Comparison of ENCODE assay signal across 8 cellular contexts in the genomic region with DNA sequence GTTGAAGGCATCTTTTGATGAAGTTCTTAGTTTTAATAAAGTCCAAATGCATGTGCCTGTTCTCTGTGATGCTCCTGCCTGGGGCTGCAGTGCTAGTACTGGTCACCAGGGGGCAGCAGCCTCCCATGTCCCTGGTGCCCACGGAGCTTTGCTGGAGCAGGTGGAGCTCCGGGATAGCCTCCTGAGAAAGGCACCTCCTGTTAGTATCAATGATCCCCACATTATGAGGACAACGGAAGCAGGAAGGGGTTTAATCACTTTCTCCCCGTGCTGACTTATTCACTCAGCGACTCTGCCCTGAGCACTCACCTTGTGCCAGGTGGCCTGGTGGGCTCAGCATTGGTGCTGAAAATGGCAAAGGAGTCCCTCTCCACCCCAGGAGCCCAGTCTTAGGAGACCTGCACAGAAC.
DNase-seq lines count a peak whose midpoint lies in the region; ATAC-seq lines count a peak whose summit lies in the region.

No MANE protein-coding gene starts in this region.

- intact Hi-C loops in left colon (cut with DNase I, micrococcal nuclease): no loop called here

- H3K9me3 Mint-ChIP-seq in central memory CD8-positive, alpha-beta T cell: peaks cover 2% of the 10 kb centered on the region

- H3K27ac Mint-ChIP-seq in central memory CD8-positive, alpha-beta T cell (ENCODE audit: low read depth): peak overlapping the region; percentile 61

- H3K4me1 Mint-ChIP-seq in central memory CD8-positive, alpha-beta T cell: peaks cover 20% of the 10 kb centered on the region

- H3K27me3 Mint-ChIP-seq in central memory CD8-positive, alpha-beta T cell: no peaks in the 10 kb centered on the region

- DNase-seq in activated gamma-delta T cell treated with Interleukin-2 at 50 U/mL for 16 hours: peak; percentile 64
- no peak for DNase-seq in activated gamma-delta T cell (lab: John Stamatoyannopoulos, UW)
- DNase-seq in NCI-H1417 treated with DMSO at 0.1 percent for 48 hours (lab: John Stamatoyannopoulos, UW): peak; percentile 29
- peak; percentile 51 for DNase-seq in activated CD4-positive, CD25-positive, alpha-beta regulatory T cell treated with anti-CD3 and anti-CD28 coated beads, Interleukin-2, amount 50 U/mL, for 16 hours (ENCODE audit: low read depth, low spot score)
- peak; percentile 49 to 58 for DNase-seq in central memory CD8-positive, alpha-beta T cell (ENCODE audit: low spot score in 2 of 2)
- DNase-seq in left colon: peak in 1 of 2 donors; percentile 73
- peak; percentile 61 to 78 for DNase-seq in stimulated activated CD4-positive, alpha-beta T cell treated with anti-CD3 and anti-CD28 coated beads, Interleukin-4, amount 100 ng/mL, for 48 hours (ENCODE audit: low read depth in 2 of 2)

- ATAC-seq in central memory CD8-positive, alpha-beta T cell (replicated peaks; ENCODE audit: extremely low read depth, poor library complexity, severe bottlenecking): peak; percentile 46
- ATAC-seq in left colon (peak; percentile 83), GM21360 (IDR thresholded peaks at IDR 0.05; ENCODE audit: unreplicated experiment) (no peak)

- peak overlapping the region; percentile 37 for H3K4me3 Mint-ChIP-seq in central memory CD8-positive, alpha-beta T cell

- H3K36me3 Mint-ChIP-seq in central memory CD8-positive, alpha-beta T cell (ENCODE audit: insufficient read depth): no peaks in the 10 kb centered on the region
